ENCODE assay signal across 8 cellular contexts in genomic region chr2:88016948-88017779, GRCh38. TPM values are rescaled to one million over a fixed set of nuclear protein-coding genes. Genes with fewer than 3 reads are reported as not detected.
DNase-seq lines count a peak whose midpoint lies in the region; ATAC-seq and TF ChIP-seq lines count a peak whose summit lies in the region.

No MANE protein-coding gene starts in this region.

- peaks cover 7% of the 10 kb centered on the region for H3K9me3 Mint-ChIP-seq in activated B cell treated with CpG ODN at 0.5 μM for 24 hours

- peak; percentile 46 for DNase-seq in 8988T
- peak; percentile 70 for DNase-seq in NCI-H146 treated with DMSO at 0.1 percent for 48 hours (lab: John Stamatoyannopoulos, UW; ENCODE audit: unreplicated experiment)
- DNase-seq in activated B cell treated with CpG ODN at 0.5 μM for 24 hours, result no peak
- no peak for DNase-seq in fibroblast of villous mesenchyme (ENCODE audit: low read depth)
- DNase-seq in omental fat pad (ENCODE audit: low spot score), result no peak
- no peak for DNase-seq in OCI-M2 (lab: John Stamatoyannopoulos, UW; ENCODE audit: unreplicated experiment)

- H3K27me3 Mint-ChIP-seq in activated B cell treated with CpG ODN at 0.5 μM for 24 hours, result no peaks in the 10 kb centered on the region

- TF ChIP-seq CTCF in activated B cell treated with CpG ODN at 0.5 μM for 24 hours (IDR thresholded peaks at IDR 0.05) (no peak), fibroblast of villous mesenchyme (IDR thresholded peaks at IDR 0.05; ENCODE audit: insufficient read depth, low read depth, low read length) (no peak), omental fat pad (IDR thresholded peaks at IDR 0.05) (no peak)

- peaks cover 10% of the 10 kb centered on the region for H3K36me3 Mint-ChIP-seq in activated B cell treated with CpG ODN at 0.5 μM for 24 hours (ENCODE audit: low read depth)

- ATAC-seq in GM18502 (IDR thresholded peaks at IDR 0.05; ENCODE audit: poor library complexity, unreplicated experiment), result peak; percentile 66
- peak; percentile 64 for ATAC-seq in HG02870 (IDR thresholded peaks at IDR 0.05; ENCODE audit: unreplicated experiment)
- ATAC-seq in activated B cell treated with CpG ODN at 0.5 μM for 24 hours (ENCODE audit: low read depth), result peak; percentile 56
- ATAC-seq in omental fat pad (ENCODE audit: low FRiP score), result peak; percentile 82

- intact Hi-C loops in activated B cell treated with CpG ODN at 0.5 μM for 24 hours (cut with micrococcal nuclease), result loop anchor here (1.0 to 10.0 kb wide), 4 partner anchors 10 to 610 kb away; partner anchors contain the start of genes EIF2AK3 and KRCC1

- peak overlapping the region; percentile 100 for H3K27ac Mint-ChIP-seq in activated B cell treated with CpG ODN at 0.5 μM for 24 hours

- CTCF ChIA-PET in activated B cell treated with CpG ODN at 0.5 μM for 24 hours (lab: Charles Lee), result interaction anchor here (1.1 to 1.9 kb wide), 2 partner anchors 15 kb away, joined by 3 to 5 read pairs; no protein-coding TSS in a partner anchor

- H3K4me1 Mint-ChIP-seq in activated B cell treated with CpG ODN at 0.5 μM for 24 hours, result peaks cover 31% of the 10 kb centered on the region

- H3K4me3 ChIP-seq in fibroblast of villous mesenchyme (ENCODE audit: low read depth, low read length), result peak overlapping the region; percentile 72

- POLR2A ChIA-PET in activated B cell treated with CpG ODN at 0.5 μM for 24 hours (lab: Charles Lee), result interaction anchor here (0.6 to 2.9 kb wide), 22 partner anchors 8 to 1209 kb away, joined by 3 to 42 read pairs (median 4); partner anchors contain the start of gene KRCC1

- peak overlapping the region; percentile 98 for H3K4me3 Mint-ChIP-seq in activated B cell treated with CpG ODN at 0.5 μM for 24 hours

RNA-seq across cellular contexts. Expression of gene RNU2-63P, which starts 0.8 kb away (rescaled TPM):
- total RNA-seq in activated B cell treated with CpG ODN at 0.5 μM for 24 hours (9.7 and 19.5 TPM in 2 replicates), fibroblast of villous mesenchyme (under 0.01 TPM in 1 of 2 replicates, not detected in the other), omental fat pad (not detected)

RNA-seq across cellular contexts. Expression of gene KRCC1, which starts 38.4 kb away (rescaled TPM):
- total RNA-seq in activated B cell treated with CpG ODN at 0.5 μM for 24 hours (19.0 and 20.8 TPM in 2 replicates), fibroblast of villous mesenchyme (18.0 and 36.3 TPM in 2 replicates), omental fat pad (10 to 100 TPM; 12.2 to 37.8 (median 26.1) TPM)

RNA-seq across cellular contexts. Expression of gene SMYD1, which starts 50.5 kb away (rescaled TPM):
- total RNA-seq in activated B cell treated with CpG ODN at 0.5 μM for 24 hours, result not detected in 2 replicates
- under 0.01 TPM in 1 of 2 replicates, not detected in the other for total RNA-seq in fibroblast of villous mesenchyme
- not detected for total RNA-seq in omental fat pad

Comparison
In these comparisons a context has a peak if more than half of its experiments do, and no peak if none do; other contexts are left out.
1. DNase-seq: peak in 8988T (single experiment) and NCI-H146 treated with DMSO at 0.1 percent for 48 hours (single experiment); none in activated B cell treated with CpG ODN at 0.5 μM for 24 hours (single experiment), fibroblast of villous mesenchyme (single experiment), omental fat pad (single experiment) and OCI-M2 (single experiment).
2. RNA of gene RNU2-63P, which starts 0.8 kb away (total RNA-seq): 9.7 to 19.5 TPM in activated B cell treated with CpG ODN at 0.5 μM for 24 hours; under 0.01 TPM in fibroblast of villous mesenchyme and not detected in omental fat pad; every median in the first group is over 10 times any median in the second.
3. Peak in every context shown above with its lines, with median percentiles within 50 percentile points of each other: ATAC-seq.